ENCODE assay signal across 24 cellular contexts in the genomic region with DNA sequence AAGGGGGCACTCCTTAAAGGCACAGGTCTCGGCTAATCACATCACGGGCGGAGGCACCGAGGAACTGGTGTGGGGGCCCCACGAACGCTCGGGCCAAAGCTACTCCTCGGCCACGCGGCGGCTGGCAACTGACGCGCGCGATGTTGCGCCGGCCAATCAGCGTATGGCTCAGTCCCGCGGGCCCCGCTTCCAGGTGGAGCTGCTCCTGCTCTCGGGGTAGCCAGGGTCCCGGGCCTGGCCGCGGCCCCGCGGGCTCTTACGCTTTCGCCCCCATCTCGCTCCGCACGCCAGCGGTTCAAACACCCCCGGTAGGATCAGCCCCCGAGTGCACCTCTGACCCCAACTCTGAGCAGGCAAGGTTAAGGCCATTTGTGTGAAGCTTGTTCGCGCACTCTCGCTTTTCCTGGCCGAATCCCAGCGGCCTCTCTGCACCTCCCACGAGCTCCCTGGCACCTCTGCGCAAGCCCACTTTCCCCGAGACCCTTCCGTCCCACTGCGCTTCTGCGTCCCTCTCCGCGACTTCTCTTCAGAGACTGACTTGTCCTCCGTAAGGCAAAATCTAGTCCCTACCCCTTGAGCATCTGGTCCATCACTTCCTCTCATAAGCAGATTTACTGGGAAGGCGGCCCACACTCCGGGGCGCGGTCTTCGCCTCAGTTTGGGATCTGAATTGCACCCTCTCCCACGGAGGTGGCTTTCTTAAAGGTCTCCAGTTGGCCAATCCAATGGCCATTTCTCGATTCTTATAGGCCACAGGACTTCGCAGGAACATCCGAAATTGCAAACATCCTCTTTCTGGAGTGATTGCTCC.
DNase-seq lines count a peak whose midpoint lies in the region; ATAC-seq and TF ChIP-seq lines count a peak whose summit lies in the region.
"Had no signal": no experiment of that assay in that cellular context is flagged by ENCODE, and none has a peak within 500 bp of the region (broad histone marks: within the 10 kb centered on the region; RNA-seq: fewer than 3 reads in every experiment).

No MANE protein-coding gene starts in this region.

- no peak overlapping the region for H3K23ac ChIP-seq in H9 (ENCODE audit: insufficient read length, low read depth, low read length)

- ATAC-seq in body of pancreas (peak; percentile 24), GM21717 (IDR thresholded peaks at IDR 0.05; ENCODE audit: unreplicated experiment) (no peak), GM21423 (IDR thresholded peaks at IDR 0.05; ENCODE audit: unreplicated experiment) (no peak)
- ATAC-seq in naive thymus-derived CD4-positive, alpha-beta T cell: no peak
- ATAC-seq: stimulated activated memory B cell treated with anti-CD40 and anti-IgM and Interleukin-4, amounts not matched to agents 10 μg/mL and 1 μg/mL and 100 μg/mL, for 72 hours had no signal

- no peak overlapping the region for H2BK20ac ChIP-seq in H9 (ENCODE audit: low read depth, low read length, poor library complexity, severe bottlenecking)

- H3K4me3 ChIP-seq in body of pancreas: no peak overlapping the region
- peak overlapping the region; percentile 10; the same call in 1 of the 2 replicates for H3K4me3 ChIP-seq in iPS DF 6.9 (ENCODE audit: low read length)
- peak overlapping the region; percentile 29 for H3K4me3 ChIP-seq in parathyroid adenoma (ENCODE audit: low read depth, low read length)
- H3K4me3 ChIP-seq in naive thymus-derived CD4-positive, alpha-beta T cell (ENCODE audit: low read length): no peak overlapping the region
- H3K4me3 ChIP-seq: colonic mucosa, Peyer's patch, prostate gland, SK-N-MC had no signal

- H3K36me3 Mint-ChIP-seq in H9 (ENCODE audit: insufficient read depth in 1 of 3, low read depth in 3 of 3): peaks cover 0 to 16% (median 3%) of the 10 kb centered on the region in 3 experiments; a peak in 3 of 7 replicates
- peaks cover 0 to 15% (median 0%) of the 10 kb centered on the region in 5 donors for H3K36me3 Mint-ChIP-seq in naive thymus-derived CD4-positive, alpha-beta T cell
- H3K36me3 Mint-ChIP-seq: activated naive CD8-positive, alpha-beta T cell treated with anti-CD3 and anti-CD28 coated beads for 36 hours; stimulated activated memory B cell treated with anti-CD40 and anti-IgM and Interleukin-4, amounts not matched to agents 10 μg/mL and 1 μg/mL and 100 μg/mL, for 72 hours had no signal

- no peak overlapping the region for H2BK15ac ChIP-seq in H9 (ENCODE audit: low read depth, low read length)

- no peak overlapping the region for H3K56ac ChIP-seq in H9 (ENCODE audit: insufficient read length, low read depth, low read length)

- DNase-seq in H9 (peak; percentile 28), body of pancreas (no peak), iPS DF 6.9 (ENCODE audit: low read depth, low spot score) (no peak), glomerular visceral epithelial cell (ENCODE audit: extremely low spot score) (no peak)
- DNase-seq in naive thymus-derived CD4-positive, alpha-beta T cell: no peak
- DNase-seq: activated naive CD8-positive, alpha-beta T cell treated with anti-CD3 and anti-CD28 coated beads for 36 hours; colonic mucosa; kidney glomerular epithelial cell; MM.1S; NCI-H1417 treated with DMSO at 0.1 percent for 48 hours; NCI-H510A treated with DMSO at 0.1 percent for 48 hours; Peyer's patch; small intestine; WERI-Rb-1 had no signal

- no peak overlapping the region for H3K4me3 Mint-ChIP-seq in H9
- peak overlapping the region in 5 of 10 donors; percentile 11 to 58 (median 19) for H3K4me3 Mint-ChIP-seq in naive thymus-derived CD4-positive, alpha-beta T cell
- H3K4me3 Mint-ChIP-seq: activated naive CD8-positive, alpha-beta T cell treated with anti-CD3 and anti-CD28 coated beads for 36 hours; nephron; stimulated activated memory B cell treated with anti-CD40 and anti-IgM and Interleukin-4, amounts not matched to agents 10 μg/mL and 1 μg/mL and 100 μg/mL, for 72 hours had no signal

- H3K9ac ChIP-seq in H9 (ENCODE audit: extremely low read depth, insufficient read length, low read length): no peak overlapping the region
- H3K9ac ChIP-seq in parathyroid adenoma: no peak overlapping the region

- CTCF ChIA-PET in naive thymus-derived CD4-positive, alpha-beta T cell (lab: Charles Lee): no interaction called here

- H3K27me3 ChIP-seq in H9 (ENCODE audit: insufficient read depth, low read length) (no peaks in the 10 kb centered on the region), body of pancreas (peaks cover 0 to 7% of the 10 kb centered on the region in 2 donors), iPS DF 6.9 (ENCODE audit: control insufficient read depth, insufficient read depth, low read length) (peaks cover 10% of the 10 kb centered on the region; the same call in 1 of the 2 replicates), parathyroid adenoma (ENCODE audit: control insufficient read depth, insufficient read depth, low read length) (peaks cover 5% of the 10 kb centered on the region)
- peaks cover 0 to 3% of the 10 kb centered on the region in 2 donors for H3K27me3 ChIP-seq in naive thymus-derived CD4-positive, alpha-beta T cell (ENCODE audit: control insufficient read depth in 2 of 2, insufficient read depth in 2 of 2, low read length in 2 of 2)
- H3K27me3 ChIP-seq: colonic mucosa, Peyer's patch had no signal

- intact Hi-C loops in body of pancreas (cut with DNase I): no loop called here
- intact Hi-C loops in naive thymus-derived CD4-positive, alpha-beta T cell (cut with micrococcal nuclease): no loop called here

- H4K91ac ChIP-seq in H9 (ENCODE audit: insufficient read length, low read depth, low read length): no peak overlapping the region

- no peak overlapping the region for H3K4me2 ChIP-seq in H9 (ENCODE audit: insufficient read depth, insufficient read length, low read length)
- H3K4me2 ChIP-seq in parathyroid adenoma (ENCODE audit: low read length): peak overlapping the region; percentile 59

- no peak overlapping the region for H3K27ac Mint-ChIP-seq in H9
- no peak overlapping the region for H3K27ac Mint-ChIP-seq in naive thymus-derived CD4-positive, alpha-beta T cell
- H3K27ac Mint-ChIP-seq: activated naive CD8-positive, alpha-beta T cell treated with anti-CD3 and anti-CD28 coated beads for 36 hours; activated T-helper 2 cell treated with anti-CD3 and anti-CD28 coated beads, Interferon-gamma antibody, Interleukin-2, Interleukin-4, amounts not matched to agents 10 μg/mL and 5 μg/mL and 100 μg/mL, durations not matched to agents 14 hours and 24 hours and 36 hours; nephron; stimulated activated memory B cell treated with anti-CD40 and anti-IgM and Interleukin-4, amounts not matched to agents 10 μg/mL and 1 μg/mL and 100 μg/mL, for 72 hours had no signal

- POLR2A ChIA-PET in naive thymus-derived CD4-positive, alpha-beta T cell (lab: Charles Lee): no interaction called here

- no peaks in the 10 kb centered on the region for H3K4me1 ChIP-seq in H9 (ENCODE audit: insufficient read depth, low read length)
- peaks cover 9% of the 10 kb centered on the region for H3K4me1 ChIP-seq in body of pancreas
- no peaks in the 10 kb centered on the region for H3K4me1 ChIP-seq in iPS DF 6.9 (ENCODE audit: control insufficient read depth, insufficient read depth, low read length)
- peaks cover 3% of the 10 kb centered on the region for H3K4me1 ChIP-seq in parathyroid adenoma
- H3K4me1 ChIP-seq in naive thymus-derived CD4-positive, alpha-beta T cell (ENCODE audit: control insufficient read depth in 2 of 2, insufficient read depth in 2 of 2, low read length in 2 of 2): no peaks in the 10 kb centered on the region
- H3K4me1 ChIP-seq: breast epithelium, colonic mucosa, prostate gland had no signal

- no peak overlapping the region for H3K14ac ChIP-seq in H9 (ENCODE audit: insufficient read depth, low read length)

- no peak for TF ChIP-seq CTCF in H9 (conservative IDR thresholded peaks at IDR 0.05)
- no peak for TF ChIP-seq CTCF in body of pancreas (IDR thresholded peaks at IDR 0.05)
- no peak for TF ChIP-seq CTCF in parathyroid adenoma (IDR thresholded peaks at IDR 0.05)

- no CpG with 5 or more reads among the region's 58 CpGs for WGBS in H9 (ENCODE audit: extremely low coverage, insufficient read length, low lambda C conversion rate)
- 10 to 20% methylated on average over 48 to 58 of the region's 58 CpGs for WGBS in body of pancreas, 2 donors
- no CpG with 5 or more reads among the region's 58 CpGs for WGBS in iPS DF 6.9 (ENCODE audit: insufficient coverage, insufficient read length)

- no peak overlapping the region for H3K18ac ChIP-seq in H9 (ENCODE audit: insufficient read length, low read depth, low read length)

- H2AFZ ChIP-seq in H9 (ENCODE audit: low read length): no peak overlapping the region
- peak overlapping the region; percentile 50 for H2AFZ ChIP-seq in parathyroid adenoma

- no peak overlapping the region for H3T11ph ChIP-seq in H9 (ENCODE audit: low read length)

- TF ChIP-seq POLR2A in body of pancreas (IDR thresholded peaks at IDR 0.05): no peak

- H4K8ac ChIP-seq in H9 (replicated peaks; ENCODE audit: insufficient read length, low read depth, low read length): no peak overlapping the region

- H2BK5ac ChIP-seq in H9 (ENCODE audit: insufficient read length, low read length): no peak overlapping the region

- no peak overlapping the region for H4K5ac ChIP-seq in H9 (ENCODE audit: insufficient read length, low read depth, low read length)

- H3K27me3 Mint-ChIP-seq in H9 (ENCODE audit: low read depth): peaks cover 5% of the 10 kb centered on the region; the same call in 1 of the 2 replicates
- H3K27me3 Mint-ChIP-seq in naive thymus-derived CD4-positive, alpha-beta T cell: peaks cover 31 to 56% (median 46%) of the 10 kb centered on the region in 5 donors

- H3K9me3 ChIP-seq in H9 (ENCODE audit: control insufficient read depth, low read depth, low read length) (no peaks in the 10 kb centered on the region), body of pancreas (no peaks in the 10 kb centered on the region), iPS DF 6.9 (ENCODE audit: control insufficient read depth, insufficient read depth, low read length) (no peaks in the 10 kb centered on the region), parathyroid adenoma (ENCODE audit: control insufficient read depth, low read length) (no peaks in the 10 kb centered on the region)
- peaks cover 0 to 6% (median 0%) of the 10 kb centered on the region in 3 experiments for H3K9me3 ChIP-seq in naive thymus-derived CD4-positive, alpha-beta T cell (ENCODE audit: control insufficient read depth in 2 of 3, low read length in 3 of 3)
- H3K9me3 ChIP-seq: colonic mucosa, prostate gland had no signal

- no peaks in the 10 kb centered on the region for H4K20me1 ChIP-seq in H9 (ENCODE audit: control insufficient read depth, insufficient read depth, insufficient read length)

- H3K27ac ChIP-seq in H9 (ENCODE audit: insufficient read length, low read depth, low read length) (no peak overlapping the region), body of pancreas (no peak overlapping the region), iPS DF 6.9 (ENCODE audit: low read length) (no peak overlapping the region), parathyroid adenoma (no peak overlapping the region)
- H3K27ac ChIP-seq in naive thymus-derived CD4-positive, alpha-beta T cell (ENCODE audit: low read depth, low read length): no peak overlapping the region
- H3K27ac ChIP-seq: breast epithelium, C4-2B, colonic mucosa, Peyer's patch, prostate gland, SK-N-MC, WERI-Rb-1 had no signal

- H3K79me1 ChIP-seq in H9 (ENCODE audit: insufficient read depth, low read depth, low read length, poor library complexity, severe bottlenecking): no peaks in the 10 kb centered on the region

- no peaks in the 10 kb centered on the region for H3K79me2 ChIP-seq in H9 (ENCODE audit: insufficient read depth, low read length)
- H3K79me2 ChIP-seq in parathyroid adenoma: no peaks in the 10 kb centered on the region

- H3K4ac ChIP-seq in H9 (ENCODE audit: low read depth, low read length): no peak overlapping the region

- no peaks in the 10 kb centered on the region for H3K4me1 Mint-ChIP-seq in H9
- peaks cover 0 to 14% (median 4%) of the 10 kb centered on the region in 7 donors for H3K4me1 Mint-ChIP-seq in naive thymus-derived CD4-positive, alpha-beta T cell
- H3K4me1 Mint-ChIP-seq: nephron had no signal

- no peak overlapping the region for H2BK12ac ChIP-seq in H9 (ENCODE audit: insufficient read length, low read depth, low read length)

- H3K9me3 Mint-ChIP-seq in H9: peaks cover 11 to 16% of the 10 kb centered on the region in 2 experiments; a peak in 4 of 5 replicates
- H3K9me3 Mint-ChIP-seq in naive thymus-derived CD4-positive, alpha-beta T cell: peaks cover 0 to 30% (median 15%) of the 10 kb centered on the region in 11 donors
- H3K9me3 Mint-ChIP-seq: activated T-helper 2 cell treated with anti-CD3 and anti-CD28 coated beads, Interferon-gamma antibody, Interleukin-2, Interleukin-4, amounts not matched to agents 10 μg/mL and 5 μg/mL and 100 μg/mL, durations not matched to agents 14 hours and 24 hours and 36 hours had no signal

- no peak overlapping the region for H2AK5ac ChIP-seq in H9 (ENCODE audit: insufficient read length, low read length)

- H2BK120ac ChIP-seq in H9 (ENCODE audit: low read depth, low read length, poor library complexity, severe bottlenecking): no peak overlapping the region

- H3K23me2 ChIP-seq in H9 (ENCODE audit: insufficient read length, low read depth, low read length, poor library complexity, severe bottlenecking): peaks cover 3% of the 10 kb centered on the region

- no peaks in the 10 kb centered on the region for H3K36me3 ChIP-seq in body of pancreas (replicated peaks in 1 of 2; ENCODE audit: insufficient read depth in 1 of 2, low read depth in 2 of 2)
- H3K36me3 ChIP-seq in iPS DF 6.9 (ENCODE audit: control insufficient read depth, insufficient read depth, low read length): no peaks in the 10 kb centered on the region
- no peaks in the 10 kb centered on the region for H3K36me3 ChIP-seq in parathyroid adenoma (ENCODE audit: control insufficient read depth, insufficient read depth, low read length)
- no peaks in the 10 kb centered on the region for H3K36me3 ChIP-seq in naive thymus-derived CD4-positive, alpha-beta T cell (ENCODE audit: control insufficient read depth in 2 of 3, insufficient read depth in 3 of 3, low read length in 3 of 3)
- H3K36me3 ChIP-seq: breast epithelium, colonic mucosa, Peyer's patch, prostate gland, WERI-Rb-1 had no signal

Comparison
In these comparisons a context has a peak if more than half of its experiments do, and no peak if none do; other contexts are left out.
1. H3K4me3 ChIP-seq: peak in iPS DF 6.9 (single experiment) and parathyroid adenoma (single experiment); none in body of pancreas (0 of 2) and naive thymus-derived CD4-positive, alpha-beta T cell (single experiment).